28 cellular contexts compared by ENCODE assay signal in the genomic region with DNA sequence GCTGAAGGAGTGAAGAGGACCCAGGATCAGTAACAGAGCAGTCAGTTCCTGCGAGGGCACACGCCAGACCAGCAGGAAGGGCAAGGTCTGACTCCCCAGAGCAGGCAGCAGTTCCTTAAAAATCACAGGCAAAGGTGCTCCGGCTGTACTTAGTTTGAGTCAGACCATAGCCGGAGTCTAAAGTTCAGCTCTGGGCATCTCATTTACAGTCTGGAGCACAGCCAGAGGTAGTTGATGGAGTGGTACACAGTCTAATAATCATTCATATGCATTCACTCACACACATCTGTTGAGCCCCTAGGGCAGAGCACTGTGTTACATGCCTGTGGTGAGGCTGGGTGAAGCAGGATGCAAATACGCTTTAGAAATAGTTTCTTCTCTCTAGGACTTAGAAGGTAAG. TPM values are rescaled to one million over a fixed set of nuclear protein-coding genes. Genes with fewer than 3 reads are reported as not detected.
DNase-seq lines count a peak whose midpoint lies in the region; FAIRE-seq lines count a peak whose summit lies in the region.
"Had no signal": no experiment of that assay in that cellular context is flagged by ENCODE, and none has a peak within 500 bp of the region (broad histone marks: within the 10 kb centered on the region; RNA-seq: fewer than 3 reads in every experiment).

No MANE protein-coding gene starts in this region.

- H3K9me3 ChIP-seq in small intestine (ENCODE audit: control insufficient read depth, low read depth): no peaks in the 10 kb centered on the region
- H3K9me3 ChIP-seq: BLaER1, body of pancreas, gastroesophageal sphincter, SJSA1, upper lobe of left lung had no signal

- WGBS in small intestine, 3 donors: 16 to 57% (median 40%) methylated on average over 5 of the region's 5 CpGs

- H3K27ac ChIP-seq in small intestine (ENCODE audit: low read depth in 1 of 2, low read length in 1 of 2): peak overlapping the region; percentile 66 to 87
- H3K27ac ChIP-seq: BLaER1, body of pancreas, gastroesophageal sphincter, SJSA1, upper lobe of left lung had no signal

- peaks cover 0 to 2% of the 10 kb centered on the region in 2 donors for H3K4me1 ChIP-seq in small intestine (ENCODE audit: control insufficient read depth in 2 of 2, insufficient read depth in 1 of 2, low read depth in 1 of 2, low read length in 1 of 2)
- H3K4me1 ChIP-seq: BLaER1, body of pancreas, gastroesophageal sphincter, SJSA1, upper lobe of left lung had no signal

- no peak for FAIRE-seq in small intestine (lab: Jason Lieb, UNC)
- FAIRE-seq: colon, GM19239, RCC 7860 had no signal

- H3K36me3 ChIP-seq in small intestine (ENCODE audit: control insufficient read depth in 2 of 2, insufficient read depth in 2 of 2, low read length in 2 of 2): no peaks in the 10 kb centered on the region
- H3K36me3 ChIP-seq: BLaER1, gastroesophageal sphincter, SJSA1, upper lobe of left lung had no signal

- H3K4me3 ChIP-seq in small intestine (ENCODE audit: low read depth in 1 of 2, low read length in 2 of 2): no peak overlapping the region
- H3K4me3 ChIP-seq: BLaER1, body of pancreas, gastroesophageal sphincter, lung, SJSA1, upper lobe of left lung had no signal

- DNase-seq in NCI-H2171 treated with DMSO at 0.1 percent for 48 hours (lab: John Stamatoyannopoulos, UW) (peak; percentile 41), NCI-H2171 (lab: John Stamatoyannopoulos, UW) (no peak), NCI-H526 (lab: John Stamatoyannopoulos, UW) (peak; percentile 70 to 71), fibroblast of gingiva (ENCODE audit: low read depth) (peak; percentile 17), small intestine (peak; percentile 97), SKM-1 treated with dmso at 0.1 percent for 144 hours (lab: John Stamatoyannopoulos, UW; ENCODE audit: unreplicated experiment) (no peak), OCI-M2 (lab: John Stamatoyannopoulos, UW; ENCODE audit: unreplicated experiment) (no peak), NCI-H146 treated with DMSO at 0.1 percent for 48 hours (lab: John Stamatoyannopoulos, UW; ENCODE audit: unreplicated experiment) (no peak)
- DNase-seq: activated CD4-positive, CD25-positive, alpha-beta regulatory T cell treated with anti-CD3 and anti-CD28 coated beads, Interleukin-2, amount 50 U/mL, for 72 hours; activated CD8-positive, alpha-beta T cell treated with anti-CD3 and anti-CD28 coated beads for 36 hours; activated gamma-delta T cell; activated naive CD8-positive, alpha-beta T cell treated with anti-CD3 and anti-CD28 coated beads, Interleukin-2, amount 50 U/mL, for 24 hours; body of pancreas; COR-L47; effector memory CD8-positive, alpha-beta T cell; islet precursor cell; NCI-H1105 treated with DMSO at 0.1 percent for 48 hours; NCI-H2107; NCI-H524; upper lobe of left lung had no signal

- H3K27me3 ChIP-seq in small intestine (ENCODE audit: control insufficient read depth in 2 of 2, insufficient read depth in 2 of 2, low read length in 2 of 2): no peaks in the 10 kb centered on the region
- H3K27me3 ChIP-seq: BLaER1, body of pancreas, upper lobe of left lung had no signal

RNA-seq across cellular contexts. Expression of a gene that starts 7.3 kb away (rescaled TPM):
- polyA plus RNA-seq in small intestine: 1 to 10 TPM; 1.6 to 2.9 (median 2.8) TPM

RNA-seq across cellular contexts. Expression of a gene that starts 22.8 kb away (rescaled TPM):
- polyA plus RNA-seq in small intestine: under 1 TPM in 1 of 3 donors, not detected in 2; 0.09 TPM
- polyA plus RNA-seq: IgD-negative memory B cell, lung had no signal

RNA-seq across cellular contexts. Expression of a gene that starts 23.0 kb away (rescaled TPM):
- polyA plus RNA-seq in small intestine: 1 to 10 TPM; 5.1 to 8.6 (median 6.5) TPM

RNA-seq across cellular contexts. Expression of a gene that starts 31.5 kb away (rescaled TPM):
- polyA plus RNA-seq in small intestine: 1 to 10 TPM; 3.0 to 5.1 (median 3.1) TPM

RNA-seq across cellular contexts. Expression of a gene that starts 33.2 kb away (rescaled TPM):
- 1 to 10 TPM; 4.8 to 8.9 (median 7.0) TPM for polyA plus RNA-seq in small intestine

Comparison
In these comparisons a context has a peak if more than half of its experiments do, and no peak if none do; other contexts are left out.
1. DNase-seq: peak in NCI-H2171 treated with DMSO at 0.1 percent for 48 hours (single experiment), NCI-H526 (2 of 2), fibroblast of gingiva (single experiment) and small intestine (single experiment); none in NCI-H2171 (single experiment), SKM-1 treated with dmso at 0.1 percent for 144 hours (single experiment), OCI-M2 (single experiment) and NCI-H146 treated with DMSO at 0.1 percent for 48 hours (single experiment).